8 cellular contexts compared by ENCODE assay signal in the genomic region with DNA sequence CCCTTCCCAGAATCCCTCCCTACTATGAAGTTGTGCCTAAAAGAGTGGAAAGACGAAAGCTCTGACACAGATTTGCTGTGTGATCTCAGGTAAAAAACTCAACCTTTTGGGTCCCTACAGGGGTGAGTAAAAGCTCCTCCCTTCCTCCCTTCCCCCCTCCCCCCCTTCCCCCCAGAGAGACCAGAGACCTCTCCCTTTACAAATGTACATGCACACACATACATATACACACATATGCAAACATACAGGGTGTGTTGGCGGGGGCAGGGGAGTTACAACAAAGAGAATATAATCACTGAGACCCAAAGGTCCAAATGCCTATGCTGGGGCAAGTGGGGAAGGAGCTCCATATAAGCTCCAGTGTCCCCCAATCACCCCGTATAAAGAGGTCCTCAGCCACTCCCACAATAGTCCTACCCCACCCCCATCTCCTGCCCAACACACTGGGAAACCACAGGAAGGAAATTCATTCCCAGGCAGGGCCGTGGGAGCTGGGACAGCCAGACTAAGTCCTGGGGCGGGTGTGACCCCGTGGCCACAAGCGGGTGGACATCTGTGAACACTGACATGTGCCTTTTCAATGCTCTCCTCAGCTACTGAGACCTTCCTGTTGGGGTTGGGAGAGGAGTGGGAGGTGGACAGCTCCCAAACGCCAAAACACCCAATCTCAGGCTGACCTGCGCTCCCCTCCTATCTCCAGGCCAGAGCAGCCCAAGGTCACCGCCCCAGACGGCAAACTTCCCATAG. TPM values are rescaled to one million over a fixed set of nuclear protein-coding genes. Genes with fewer than 3 reads are reported as not detected.
DNase-seq lines count a peak whose midpoint lies in the region; ATAC-seq and TF ChIP-seq lines count a peak whose summit lies in the region.

No MANE protein-coding gene starts in this region.

- H3K27me3 ChIP-seq in prostate gland (replicated peaks; ENCODE audit: insufficient read depth) = no peaks in the 10 kb centered on the region

- H3K36me3 ChIP-seq in prostate gland = no peaks in the 10 kb centered on the region

- H3K4me1 ChIP-seq in prostate gland (replicated peaks) = peaks cover 31% of the 10 kb centered on the region

- peak overlapping the region; percentile 83 for H3K4me3 Mint-ChIP-seq in WTC11

- TF ChIP-seq CTCF in WTC11 (IDR thresholded peaks at IDR 0.05) (no peak), prostate gland (IDR thresholded peaks at IDR 0.05) (no peak)

- peak; percentile 2; the same call in 1 of the 2 replicates for ATAC-seq in WTC11
- no peak for ATAC-seq in Right ventricle myocardium inferior
- ATAC-seq in HG03196 (IDR thresholded peaks at IDR 0.05; ENCODE audit: unreplicated experiment) = no peak

- no peaks in the 10 kb centered on the region for H3K9me3 Mint-ChIP-seq in WTC11

- no peaks in the 10 kb centered on the region for H3K36me3 Mint-ChIP-seq in WTC11

- H3K4me1 Mint-ChIP-seq in WTC11 = peaks cover 72% of the 10 kb centered on the region

- CTCF ChIA-PET in WTC11 (lab: Charles Lee) = interaction anchor here (0.7 to 4.6 kb wide), 13 partner anchors 9 to 130 kb away, joined by 3 to 68 read pairs (median 5); no protein-coding TSS in a partner anchor

- peak; percentile 79 for DNase-seq in SIG-M5 treated with dmso at 0.1 percent for 504 hours (lab: John Stamatoyannopoulos, UW; ENCODE audit: unreplicated experiment)
- DNase-seq in SIG-M5 (lab: John Stamatoyannopoulos, UW) = no peak
- DNase-seq in WTC11 (ENCODE audit: low spot score) = peak; percentile 44
- peak; percentile 78 for DNase-seq in Right ventricle myocardium inferior (ENCODE audit: missing footprints)
- DNase-seq in prostate gland (ENCODE audit: low spot score) = no peak
- DNase-seq in SHP77 treated with DMSO at 0.1 percent for 48 hours (lab: John Stamatoyannopoulos, UW) = no peak
- DNase-seq in HuH-7 (ENCODE audit: low spot score) = no peak

- H3K27ac Mint-ChIP-seq in WTC11 = peak overlapping the region; percentile 76

- intact Hi-C loops in Right ventricle myocardium inferior (cut with DNase I) = no loop called here
- intact Hi-C loops in prostate gland (cut with DNase I) = no loop called here

- WGBS in prostate gland = 26% methylated on average over 11 of the region's 11 CpGs

- H3K4me3 ChIP-seq in prostate gland = peak overlapping the region; percentile 87 to 88

- TF ChIP-seq POLR2A in prostate gland (IDR thresholded peaks at IDR 0.05) = peak; percentile 54

- no peaks in the 10 kb centered on the region for H3K9me3 ChIP-seq in prostate gland

- peaks cover 8% of the 10 kb centered on the region for H3K27me3 Mint-ChIP-seq in WTC11 (ENCODE audit: low read depth)

- POLR2A ChIA-PET in WTC11 (lab: Charles Lee) = interaction anchor here (0.7 to 2.2 kb wide), 7 partner anchors 9 to 121 kb away, joined by 3 to 15 read pairs (median 3); no protein-coding TSS in a partner anchor

- H3K27ac ChIP-seq in prostate gland = peak overlapping the region; percentile 99 to 100

TF ChIP-seq in WTC11, 78 proteins besides CTCF, POLR2A, EP300 and RAD21:
- TF ChIP-seq GTF2I (CRISPR knock-in tag; conservative IDR thresholded peaks at IDR 0.05) (no peak), ZNF423 (CRISPR knock-in tag; IDR thresholded peaks at IDR 0.05) (no peak), ETV6 (CRISPR knock-in tag; IDR thresholded peaks at IDR 0.05) (0 out of 2 replicates have a peak, but pooled peaks have one; percentile 22), FOXP1 (CRISPR knock-in tag; IDR thresholded peaks at IDR 0.05; ENCODE audit: borderline replicate concordance) (0 out of 2 replicates have a peak, but pooled peaks have one; percentile 18)
- TF ChIP-seq, protein P1, sequence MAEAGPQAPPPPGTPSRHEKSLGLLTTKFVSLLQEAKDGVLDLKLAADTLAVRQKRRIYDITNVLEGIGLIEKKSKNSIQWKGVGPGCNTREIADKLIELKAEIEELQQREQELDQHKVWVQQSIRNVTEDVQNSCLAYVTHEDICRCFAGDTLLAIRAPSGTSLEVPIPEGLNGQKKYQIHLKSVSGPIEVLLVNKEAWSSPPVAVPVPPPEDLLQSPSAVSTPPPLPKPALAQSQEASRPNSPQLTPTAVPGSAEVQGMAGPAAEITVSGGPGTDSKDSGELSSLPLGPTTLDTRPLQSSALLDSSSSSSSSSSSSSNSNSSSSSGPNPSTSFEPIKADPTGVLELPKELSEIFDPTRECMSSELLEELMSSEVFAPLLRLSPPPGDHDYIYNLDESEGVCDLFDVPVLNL (CRISPR knock-in tag; IDR thresholded peaks at IDR 0.05; ENCODE audit: borderline replicate concordance, low read depth) = no peak
- TF ChIP-seq, protein P2, sequence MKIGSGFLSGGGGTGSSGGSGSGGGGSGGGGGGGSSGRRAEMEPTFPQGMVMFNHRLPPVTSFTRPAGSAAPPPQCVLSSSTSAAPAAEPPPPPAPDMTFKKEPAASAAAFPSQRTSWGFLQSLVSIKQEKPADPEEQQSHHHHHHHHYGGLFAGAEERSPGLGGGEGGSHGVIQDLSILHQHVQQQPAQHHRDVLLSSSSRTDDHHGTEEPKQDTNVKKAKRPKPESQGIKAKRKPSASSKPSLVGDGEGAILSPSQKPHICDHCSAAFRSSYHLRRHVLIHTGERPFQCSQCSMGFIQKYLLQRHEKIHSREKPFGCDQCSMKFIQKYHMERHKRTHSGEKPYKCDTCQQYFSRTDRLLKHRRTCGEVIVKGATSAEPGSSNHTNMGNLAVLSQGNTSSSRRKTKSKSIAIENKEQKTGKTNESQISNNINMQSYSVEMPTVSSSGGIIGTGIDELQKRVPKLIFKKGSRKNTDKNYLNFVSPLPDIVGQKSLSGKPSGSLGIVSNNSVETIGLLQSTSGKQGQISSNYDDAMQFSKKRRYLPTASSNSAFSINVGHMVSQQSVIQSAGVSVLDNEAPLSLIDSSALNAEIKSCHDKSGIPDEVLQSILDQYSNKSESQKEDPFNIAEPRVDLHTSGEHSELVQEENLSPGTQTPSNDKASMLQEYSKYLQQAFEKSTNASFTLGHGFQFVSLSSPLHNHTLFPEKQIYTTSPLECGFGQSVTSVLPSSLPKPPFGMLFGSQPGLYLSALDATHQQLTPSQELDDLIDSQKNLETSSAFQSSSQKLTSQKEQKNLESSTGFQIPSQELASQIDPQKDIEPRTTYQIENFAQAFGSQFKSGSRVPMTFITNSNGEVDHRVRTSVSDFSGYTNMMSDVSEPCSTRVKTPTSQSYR (CRISPR knock-in tag; IDR thresholded peaks at IDR 0.05) = 0 out of 2 replicates have a peak, but pooled peaks have one; percentile 2
- TF ChIP-seq, protein P3, sequence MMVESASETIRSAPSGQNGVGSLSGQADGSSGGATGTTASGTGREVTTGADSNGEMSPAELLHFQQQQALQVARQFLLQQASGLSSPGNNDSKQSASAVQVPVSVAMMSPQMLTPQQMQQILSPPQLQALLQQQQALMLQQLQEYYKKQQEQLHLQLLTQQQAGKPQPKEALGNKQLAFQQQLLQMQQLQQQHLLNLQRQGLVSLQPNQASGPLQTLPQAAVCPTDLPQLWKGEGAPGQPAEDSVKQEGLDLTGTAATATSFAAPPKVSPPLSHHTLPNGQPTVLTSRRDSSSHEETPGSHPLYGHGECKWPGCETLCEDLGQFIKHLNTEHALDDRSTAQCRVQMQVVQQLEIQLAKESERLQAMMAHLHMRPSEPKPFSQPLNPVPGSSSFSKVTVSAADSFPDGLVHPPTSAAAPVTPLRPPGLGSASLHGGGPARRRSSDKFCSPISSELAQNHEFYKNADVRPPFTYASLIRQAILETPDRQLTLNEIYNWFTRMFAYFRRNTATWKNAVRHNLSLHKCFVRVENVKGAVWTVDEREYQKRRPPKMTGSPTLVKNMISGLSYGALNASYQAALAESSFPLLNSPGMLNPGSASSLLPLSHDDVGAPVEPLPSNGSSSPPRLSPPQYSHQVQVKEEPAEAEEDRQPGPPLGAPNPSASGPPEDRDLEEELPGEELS (CRISPR knock-in tag; IDR thresholded peaks at IDR 0.05) = no peak
TF ChIP-seq in WTC11: peak in this region for 3.

RNA-seq across cellular contexts. Expression of a gene that starts 2.0 kb away (rescaled TPM):
- total RNA-seq in WTC11 (2021) (20.6 to 24.1 TPM (median 24.0 TPM) in 3 replicates), Right ventricle myocardium inferior (99.7 TPM), prostate gland (100 to 1,000 TPM in 1 of 2 donors, 10 to 100 TPM in 1; 52.1 to 128 TPM)

Comparison
In these comparisons a context has a peak if more than half of its experiments do, and no peak if none do; other contexts are left out.
1. DNase-seq: peak in SIG-M5 treated with dmso at 0.1 percent for 504 hours (single experiment), WTC11 (single experiment) and Right ventricle myocardium inferior (single experiment); none in SIG-M5 (single experiment), prostate gland (single experiment), SHP77 treated with DMSO at 0.1 percent for 48 hours (single experiment) and HuH-7 (single experiment).